Comparison of ENCODE assay signal across 12 cellular contexts in the genomic region with DNA sequence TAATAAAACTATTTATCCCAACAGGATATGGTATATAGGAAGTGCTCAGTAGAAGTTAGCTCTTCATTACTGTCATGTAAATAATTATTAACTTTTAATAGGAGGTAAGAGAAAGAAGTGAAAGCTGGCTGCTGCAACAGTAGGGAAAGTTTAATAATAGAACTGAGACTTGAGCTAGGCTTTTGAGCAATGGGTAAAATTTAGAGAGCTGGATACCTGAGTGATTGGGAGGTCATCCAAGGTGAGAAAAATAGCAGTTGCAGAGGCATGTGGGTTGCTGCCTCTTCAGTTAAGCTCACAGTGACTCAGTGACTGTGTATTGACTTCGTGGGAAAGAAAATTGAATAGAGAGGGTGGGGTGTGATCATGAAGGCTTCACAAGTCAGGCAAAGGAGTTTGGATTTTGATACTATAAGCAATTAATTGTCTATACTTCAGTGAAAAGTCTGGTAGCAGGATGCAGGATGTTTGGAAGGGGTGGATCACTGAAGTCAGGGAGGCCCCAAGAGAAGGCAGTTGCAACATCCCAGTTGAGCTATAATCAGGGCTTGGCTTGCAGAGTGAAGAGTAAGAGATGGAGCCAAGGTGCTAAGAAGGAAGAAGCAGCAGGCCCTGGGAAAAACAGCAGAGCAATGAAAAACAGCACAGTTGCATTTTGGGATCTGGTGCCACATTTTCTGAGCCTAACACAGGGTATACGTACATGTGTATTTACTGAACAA.
DNase-seq lines count a peak whose midpoint lies in the region; ATAC-seq and TF ChIP-seq lines count a peak whose summit lies in the region.
"Had no signal": no experiment of that assay in that cellular context is flagged by ENCODE, and none has a peak within 500 bp of the region (broad histone marks: within the 10 kb centered on the region; RNA-seq: fewer than 3 reads in every experiment).

No MANE protein-coding gene starts in this region.

- H3K4me1 ChIP-seq in right atrium auricular region (peaks cover 0 to 5% of the 10 kb centered on the region in 2 donors), OCI-LY3 (ENCODE audit: low read length) (peaks cover 24% of the 10 kb centered on the region), aorta (ENCODE audit: control insufficient read depth in 1 of 2, insufficient read depth in 2 of 2, low read length in 2 of 2) (no peaks in the 10 kb centered on the region)

- no peaks in the 10 kb centered on the region for H3K4me1 Mint-ChIP-seq in osteocyte (ENCODE audit: unreplicated experiment)

- H3K36me3 ChIP-seq in right atrium auricular region (no peaks in the 10 kb centered on the region), OCI-LY3 (replicated peaks; ENCODE audit: low read depth, low read length) (no peaks in the 10 kb centered on the region), aorta (ENCODE audit: control insufficient read depth in 1 of 2, insufficient read depth in 2 of 2, low read length in 1 of 2) (no peaks in the 10 kb centered on the region), H7 (replicated peaks; ENCODE audit: control insufficient read depth, insufficient read depth, low read length) (no peaks in the 10 kb centered on the region)

- no peaks in the 10 kb centered on the region for H3K79me2 ChIP-seq in OCI-LY3 (ENCODE audit: low read length)

- no peak overlapping the region for H3K4me3 Mint-ChIP-seq in osteocyte (ENCODE audit: unreplicated experiment)

- no peak overlapping the region for H3K9ac ChIP-seq in OCI-LY3 (ENCODE audit: low read length)

- TF ChIP-seq CTCF in right atrium auricular region (IDR thresholded peaks at IDR 0.05) (no peak), OCI-LY3 (IDR thresholded peaks at IDR 0.05; ENCODE audit: low read depth, low read length) (no peak), osteocyte (IDR thresholded peaks at IDR 0.05) (no peak)

- WGBS in aorta, 2 donors: 90 to 93% methylated on average over 2 of the region's 2 CpGs

- H3K27ac Mint-ChIP-seq in osteocyte (ENCODE audit: unreplicated experiment): no peak overlapping the region
- H3K27ac Mint-ChIP-seq: activated naive CD4-positive, alpha-beta T cell treated with anti-CD3 and anti-CD28 coated beads, Interleukin-2, amount 50 U/mL, for 72 hours had no signal

- intact Hi-C loops in Right ventricle myocardium superior (cut with DNase I) (no loop called here), aorta (cut with DNase I) (no loop called here)

- no peaks in the 10 kb centered on the region for H3K36me3 Mint-ChIP-seq in osteocyte (ENCODE audit: unreplicated experiment)
- H3K36me3 Mint-ChIP-seq: activated naive CD4-positive, alpha-beta T cell treated with anti-CD3 and anti-CD28 coated beads, Interleukin-2, amount 50 U/mL, for 72 hours had no signal

- H3K4me3 ChIP-seq in right atrium auricular region (no peak overlapping the region), OCI-LY3 (ENCODE audit: low read length) (0 out of 2 replicates have a peak overlapping the region, but pooled peaks have one; percentile 4), aorta (ENCODE audit: low read length in 2 of 2) (no peak overlapping the region), H7 (ENCODE audit: insufficient read depth, low read depth, low read length) (no peak overlapping the region)

- peak overlapping the region; percentile 61 for H3K4me2 ChIP-seq in OCI-LY3 (ENCODE audit: low read length)

- H2AFZ ChIP-seq in OCI-LY3 (ENCODE audit: low read depth, low read length): no peak overlapping the region

- ATAC-seq in Right ventricle myocardium superior (ENCODE audit: poor library complexity): peak; percentile 90
- peak; percentile 78 for ATAC-seq in aorta (ENCODE audit: low FRiP score)
- ATAC-seq: activated naive CD4-positive, alpha-beta T cell treated with anti-CD3 and anti-CD28 coated beads, Interleukin-2, amount 50 U/mL, for 72 hours; stimulated activated naive CD8-positive, alpha-beta T cell treated with anti-CD3 and anti-CD28 coated beads, Interleukin-15, Interleukin-2, amounts not matched to agents 100 U/mL and 50 U/mL, for 24 hours had no signal

- H3K9me3 ChIP-seq in right atrium auricular region (no peaks in the 10 kb centered on the region), OCI-LY3 (ENCODE audit: insufficient read depth, low read length) (no peaks in the 10 kb centered on the region), aorta (ENCODE audit: control insufficient read depth, low read length) (no peaks in the 10 kb centered on the region)

- no peaks in the 10 kb centered on the region for H4K20me1 ChIP-seq in OCI-LY3 (ENCODE audit: insufficient read depth, low read length)

- peak; percentile 45 for DNase-seq in Right ventricle myocardium superior
- no peak for DNase-seq in right atrium auricular region (ENCODE audit: low spot score)
- DNase-seq in glomerular visceral epithelial cell (ENCODE audit: extremely low spot score): peak; percentile 13
- DNase-seq in aorta: no peak
- no peak for DNase-seq in H7
- DNase-seq in NCI-H1092 treated with DMSO at 0.1 percent for 48 hours (lab: John Stamatoyannopoulos, UW): no peak
- DNase-seq in osteocyte (ENCODE audit: extremely low spot score, unreplicated experiment): no peak
- DNase-seq: activated CD4-positive, alpha-beta T cell treated with anti-CD3 and anti-CD28 coated beads, Interleukin-2, amount 50 U/mL, for 1 hour; NCI-H1105; stimulated activated naive CD8-positive, alpha-beta T cell treated with anti-CD3 and anti-CD28 coated beads, Interleukin-15, Interleukin-2, amounts not matched to agents 100 U/mL and 50 U/mL, for 24 hours had no signal

- no peaks in the 10 kb centered on the region for H3K9me3 Mint-ChIP-seq in osteocyte (ENCODE audit: unreplicated experiment)
- H3K9me3 Mint-ChIP-seq: activated naive CD4-positive, alpha-beta T cell treated with anti-CD3 and anti-CD28 coated beads, Interleukin-2, amount 50 U/mL, for 72 hours had no signal

- no peaks in the 10 kb centered on the region for H3K27me3 Mint-ChIP-seq in osteocyte (ENCODE audit: unreplicated experiment)

- H3K27ac ChIP-seq in right atrium auricular region: no peak overlapping the region
- 0 out of 2 replicates have a peak overlapping the region, but pooled peaks have one; percentile 12 for H3K27ac ChIP-seq in OCI-LY3 (ENCODE audit: low read length)
- no peak overlapping the region for H3K27ac ChIP-seq in aorta (ENCODE audit: low read depth in 1 of 2, low read length in 2 of 2)

- H3K27me3 ChIP-seq in right atrium auricular region (no peaks in the 10 kb centered on the region), OCI-LY3 (ENCODE audit: low read depth, low read length) (peaks cover 8% of the 10 kb centered on the region), aorta (ENCODE audit: control insufficient read depth in 1 of 2, insufficient read depth in 2 of 2, low read length in 1 of 2) (no peaks in the 10 kb centered on the region), H7 (ENCODE audit: control insufficient read depth, insufficient read depth, low read length) (no peaks in the 10 kb centered on the region)

Comparison
In these comparisons a context has a peak if more than half of its experiments do, and no peak if none do; other contexts are left out.
1. DNase-seq: peak in Right ventricle myocardium superior (single experiment) and glomerular visceral epithelial cell (single experiment); none in right atrium auricular region (single experiment), aorta (0 of 2), H7 (single experiment), NCI-H1092 treated with DMSO at 0.1 percent for 48 hours (single experiment) and osteocyte (single experiment).